ENCODE assay signal across 9 cellular contexts in the genomic region with DNA sequence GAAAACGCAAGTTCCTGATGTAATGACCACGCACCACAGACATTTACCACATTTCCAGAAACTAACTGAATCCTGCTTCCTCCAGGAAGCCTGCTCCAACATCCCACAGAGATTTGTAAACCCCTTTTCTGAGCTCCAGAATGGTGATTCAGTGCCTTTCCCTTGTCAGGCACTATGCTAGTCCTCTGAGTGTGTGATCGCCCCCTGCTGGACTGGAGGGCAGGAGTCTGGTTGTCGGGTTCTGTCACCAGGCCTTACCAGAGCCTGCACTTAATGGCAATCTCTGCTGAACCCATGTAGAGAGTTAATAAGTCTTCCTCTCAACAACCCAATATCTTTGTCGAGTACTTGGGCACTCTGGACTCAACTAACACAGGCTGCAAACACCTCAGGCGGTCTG. TPM values are rescaled to one million over a fixed set of nuclear protein-coding genes. Genes with fewer than 3 reads are reported as not detected.
DNase-seq lines count a peak whose midpoint lies in the region; ATAC-seq lines count a peak whose summit lies in the region.
"Had no signal": no experiment of that assay in that cellular context is flagged by ENCODE, and none has a peak within 500 bp of the region (broad histone marks: within the 10 kb centered on the region; RNA-seq: fewer than 3 reads in every experiment).

No MANE protein-coding gene starts in this region.

- H3K27me3 Mint-ChIP-seq in stimulated activated naive CD8-positive, alpha-beta T cell treated with anti-CD3 and anti-CD28 coated beads, Interleukin-15, Interleukin-2, amounts not matched to agents 100 ng/mL and 50 ng/mL, for 24 hours: no peaks in the 10 kb centered on the region
- H3K27me3 Mint-ChIP-seq: CD4-positive, CD25-positive, alpha-beta regulatory T cell had no signal

- DNase-seq in activated effector memory CD4-positive, alpha-beta T cell treated with anti-CD3 and anti-CD28 coated beads, Interleukin-2, amount 50 U/mL, for 16 hours: peak; percentile 70
- no peak for DNase-seq in activated effector memory CD4-positive, alpha-beta T cell treated with Interleukin-2 at 50 U/mL for 16 hours
- DNase-seq in SK-MEL-5 (ENCODE audit: low read depth, low spot score): peak; percentile 23
- DNase-seq in central memory CD4-positive, alpha-beta T cell: peak; percentile 8

- no peaks in the 10 kb centered on the region for H3K36me3 Mint-ChIP-seq in stimulated activated naive CD8-positive, alpha-beta T cell treated with anti-CD3 and anti-CD28 coated beads, Interleukin-15, Interleukin-2, amounts not matched to agents 100 ng/mL and 50 ng/mL, for 24 hours (ENCODE audit: low read depth)
- H3K36me3 Mint-ChIP-seq: CD4-positive, CD25-positive, alpha-beta regulatory T cell had no signal

- no peak overlapping the region for H3K4me3 Mint-ChIP-seq in stimulated activated naive CD8-positive, alpha-beta T cell treated with anti-CD3 and anti-CD28 coated beads, Interleukin-15, Interleukin-2, amounts not matched to agents 100 ng/mL and 50 ng/mL, for 24 hours
- H3K4me3 Mint-ChIP-seq: CD4-positive, CD25-positive, alpha-beta regulatory T cell had no signal

- H3K27ac Mint-ChIP-seq in stimulated activated naive CD8-positive, alpha-beta T cell treated with anti-CD3 and anti-CD28 coated beads, Interleukin-15, Interleukin-2, amounts not matched to agents 100 ng/mL and 50 ng/mL, for 24 hours: peak overlapping the region; percentile 83

- ATAC-seq in HG02623 (IDR thresholded peaks at IDR 0.05; ENCODE audit: unreplicated experiment) (no peak), GM19463 (IDR thresholded peaks at IDR 0.05; ENCODE audit: unreplicated experiment) (no peak), HG03571 (IDR thresholded peaks at IDR 0.05; ENCODE audit: unreplicated experiment) (no peak)

- in situ Hi-C loops in SK-MEL-5 (cut with HindIII; ENCODE audit: low pct_unique_long_range_greater_than_20kb, low sequenced_read_pairs): no loop called here

- no peaks in the 10 kb centered on the region for H3K9me3 Mint-ChIP-seq in stimulated activated naive CD8-positive, alpha-beta T cell treated with anti-CD3 and anti-CD28 coated beads, Interleukin-15, Interleukin-2, amounts not matched to agents 100 ng/mL and 50 ng/mL, for 24 hours
- H3K9me3 Mint-ChIP-seq: CD4-positive, CD25-positive, alpha-beta regulatory T cell had no signal

- H3K4me1 Mint-ChIP-seq in stimulated activated naive CD8-positive, alpha-beta T cell treated with anti-CD3 and anti-CD28 coated beads, Interleukin-15, Interleukin-2, amounts not matched to agents 100 ng/mL and 50 ng/mL, for 24 hours (ENCODE audit: low read depth): peaks cover 25% of the 10 kb centered on the region
- H3K4me1 Mint-ChIP-seq: CD4-positive, CD25-positive, alpha-beta regulatory T cell had no signal

RNA-seq across cellular contexts. Expression of a gene that starts 14.5 kb away (rescaled TPM):
- 46.7 and 61.9 TPM in 2 replicates for total RNA-seq in SK-MEL-5 (2014; rRNA removed; shearing (Covaris generic))
- polyA plus RNA-seq in SK-MEL-5 (2015; cell fraction: cytosol; rRNA removed): 64.6 and 82.0 TPM in 2 replicates
- 135 and 155 TPM in 2 replicates for polyA plus RNA-seq in SK-MEL-5 (2015; cell fraction: nucleus; rRNA removed)

RNA-seq across cellular contexts. Expression of a gene that starts 41.9 kb away (rescaled TPM):
- total RNA-seq in SK-MEL-5 (2014; rRNA removed; shearing (Covaris generic)): 6.3 and 8.4 TPM in 2 replicates
- 13.0 and 16.9 TPM in 2 replicates for polyA plus RNA-seq in SK-MEL-5 (2015; cell fraction: cytosol; rRNA removed)
- 14.5 and 18.0 TPM in 2 replicates for polyA plus RNA-seq in SK-MEL-5 (2015; cell fraction: nucleus; rRNA removed)
